In the genomic region with DNA sequence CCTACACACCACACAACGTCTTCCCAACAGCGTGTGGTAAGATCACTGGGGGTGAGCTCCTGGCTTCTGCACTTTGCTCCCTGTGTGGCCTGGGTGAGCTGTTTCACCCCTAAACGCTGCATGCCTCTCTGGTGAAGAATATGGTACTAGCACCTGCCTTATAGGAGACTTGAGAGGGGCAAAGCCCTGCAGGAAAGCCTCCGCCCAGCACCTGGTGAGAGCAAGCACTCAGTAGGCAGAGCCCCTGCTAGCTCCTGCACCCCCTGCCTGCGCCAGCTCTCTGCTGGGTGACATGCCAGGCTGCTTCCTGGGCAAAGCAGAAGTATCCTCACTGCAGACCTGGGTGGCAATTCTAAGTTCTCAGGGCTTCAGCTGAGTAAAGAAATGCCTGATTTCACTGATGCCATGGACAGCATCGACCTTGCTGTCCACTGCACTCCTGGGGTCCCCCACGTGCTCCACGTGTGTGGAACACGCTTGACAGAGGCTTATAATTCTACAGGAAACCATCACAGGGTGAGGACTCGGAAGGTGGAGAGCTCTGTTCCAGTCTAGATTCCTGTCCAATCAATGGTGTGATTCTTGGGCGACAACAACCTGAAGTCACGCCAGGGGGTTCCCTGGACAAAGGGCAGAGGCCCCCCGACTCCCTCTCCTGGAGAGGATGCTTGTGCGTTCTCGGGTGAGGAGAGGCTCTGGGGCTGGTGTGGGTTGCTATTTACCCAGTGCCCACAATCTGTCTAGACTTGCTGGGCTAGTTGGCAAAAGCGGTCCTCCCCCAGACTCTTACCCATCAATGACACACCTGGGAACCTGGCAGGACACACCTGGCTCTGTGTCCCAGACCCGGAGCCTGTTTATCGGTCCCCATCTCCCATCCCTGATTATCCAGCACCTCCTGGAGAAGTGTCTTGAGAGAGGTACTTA, we compare ENCODE assay signal across 20 cellular contexts. TPM values are rescaled to one million over a fixed set of nuclear protein-coding genes. Genes with fewer than 3 reads are reported as not detected.
DNase-seq lines count a peak whose midpoint lies in the region; ATAC-seq, FAIRE-seq and TF ChIP-seq lines count a peak whose summit lies in the region.
"Had no signal": no experiment of that assay in that cellular context is flagged by ENCODE, and none has a peak within 500 bp of the region (broad histone marks: within the 10 kb centered on the region; RNA-seq: fewer than 3 reads in every experiment).

No MANE protein-coding gene starts in this region.

- TF ChIP-seq CTCF in C4-2B (conservative IDR thresholded peaks at IDR 0.05) (no peak), Calu3 (IDR thresholded peaks at IDR 0.05; ENCODE audit: unreplicated experiment) (no peak), bronchial epithelial cell (IDR thresholded peaks at IDR 0.05; ENCODE audit: insufficient read depth, low read length, severe bottlenecking) (no peak), osteoblast (IDR thresholded peaks at IDR 0.05; ENCODE audit: extremely low read depth, low read depth, low read length) (no peak)

- peaks cover 10% of the 10 kb centered on the region for H3K27me3 Mint-ChIP-seq in Calu3 (ENCODE audit: unreplicated experiment)

- H2AFZ ChIP-seq in osteoblast (ENCODE audit: low read length) = no peak overlapping the region

- FAIRE-seq in bronchial epithelial cell (lab: Jason Lieb, UNC) = peak; percentile 60
- FAIRE-seq: islet of Langerhans had no signal

- H3K27me3 ChIP-seq in bronchial epithelial cell (ENCODE audit: control insufficient read depth, insufficient read depth, low read length) (peaks cover 2% of the 10 kb centered on the region), osteoblast (ENCODE audit: insufficient read depth, low read length) (peaks cover 30% of the 10 kb centered on the region)
- H3K27me3 ChIP-seq: ascending aorta, esophagus muscularis mucosa had no signal

- H3K4me1 ChIP-seq in osteoblast (ENCODE audit: insufficient read depth, low read length) = no peaks in the 10 kb centered on the region
- H3K4me1 ChIP-seq: ascending aorta, heart right ventricle had no signal

- peaks cover 42% of the 10 kb centered on the region for H3K4me1 Mint-ChIP-seq in Calu3 (ENCODE audit: low read depth, unreplicated experiment)
- H3K4me1 Mint-ChIP-seq: IgD-negative memory B cell; stimulated activated naive B cell treated with anti-CD40 and anti-IgM and Interleukin-4, amounts not matched to agents 10 μg/mL and 1 μg/mL and 100 μg/mL, for 72 hours had no signal

- no peaks in the 10 kb centered on the region for H3K9me3 Mint-ChIP-seq in Calu3 (ENCODE audit: low read depth, unreplicated experiment)
- H3K9me3 Mint-ChIP-seq: dendritic cell treated with granulocyte-macrophage colony-stimulating factor and Interleukin-4, amounts not matched to agents 40 ng/mL and 50 ng/mL, for 4 days; IgD-negative memory B cell; stimulated activated naive B cell treated with anti-CD40 and anti-IgM and Interleukin-4, amounts not matched to agents 10 μg/mL and 1 μg/mL and 100 μg/mL, for 72 hours had no signal

- H3K9me3 ChIP-seq in osteoblast (ENCODE audit: low read depth, low read length) = no peaks in the 10 kb centered on the region
- H3K9me3 ChIP-seq: ascending aorta, esophagus muscularis mucosa, heart right ventricle had no signal

- H3K4me2 ChIP-seq in osteoblast (ENCODE audit: insufficient read depth, low read length) = no peak overlapping the region

- H3K4me3 ChIP-seq in bronchial epithelial cell (ENCODE audit: low read depth, low read length) (no peak overlapping the region), osteoblast (ENCODE audit: insufficient read depth, low read length) (no peak overlapping the region)
- H3K4me3 ChIP-seq: ascending aorta, esophagus muscularis mucosa, heart right ventricle had no signal

- DNase-seq in Calu3 (no peak), bronchial epithelial cell (ENCODE audit: low read depth) (peak; percentile 78), osteoblast (ENCODE audit: insufficient read length, low spot score, missing footprints) (peak; percentile 74), NCI-H187 (lab: John Stamatoyannopoulos, UW) (no peak)
- DNase-seq: activated CD8-positive, alpha-beta memory T cell treated with anti-CD3 and anti-CD28 coated beads for 24 hours; activated gamma-delta T cell treated with Interleukin-2 at 50 U/mL for 16 hours; heart right ventricle; MV-4-11; NCI-H524; stimulated activated naive B cell treated with anti-CD40 and anti-IgM and Interleukin-4, amounts not matched to agents 10 μg/mL and 1 μg/mL and 100 μg/mL, for 72 hours had no signal

- BruUV-seq in Calu3 (replicated peaks; lab: Mats Ljungman, UMichigan) = no TSS peak

- peak overlapping the region; percentile 12 for H3K4me3 Mint-ChIP-seq in Calu3 (ENCODE audit: low read depth, unreplicated experiment)
- H3K4me3 Mint-ChIP-seq: dendritic cell treated with granulocyte-macrophage colony-stimulating factor and Interleukin-4, amounts not matched to agents 40 ng/mL and 50 ng/mL, for 4 days; IgD-negative memory B cell; stimulated activated naive B cell treated with anti-CD40 and anti-IgM and Interleukin-4, amounts not matched to agents 10 μg/mL and 1 μg/mL and 100 μg/mL, for 72 hours had no signal

- no peaks in the 10 kb centered on the region for H3K36me3 ChIP-seq in bronchial epithelial cell (ENCODE audit: control insufficient read depth, insufficient read depth, low read length)
- no peaks in the 10 kb centered on the region for H3K36me3 ChIP-seq in osteoblast (ENCODE audit: insufficient read depth, low read length)
- H3K36me3 ChIP-seq: ascending aorta, esophagus muscularis mucosa, heart right ventricle had no signal

- intact Hi-C loops in Calu3 (cut with micrococcal nuclease; ENCODE audit: unreplicated experiment) = no loop called here

- ATAC-seq in GM21381 (IDR thresholded peaks at IDR 0.05; ENCODE audit: unreplicated experiment) = no peak
- ATAC-seq in GM21528 (IDR thresholded peaks at IDR 0.05; ENCODE audit: low FRiP score, unreplicated experiment) = no peak
- ATAC-seq: heart right ventricle; SK-N-SH treated with all-trans-retinoic acid at 6 μM for 48 hours; stimulated activated naive B cell treated with anti-CD40 and anti-IgM and Interleukin-4, amounts not matched to agents 10 μg/mL and 1 μg/mL and 100 μg/mL, for 72 hours had no signal

- H3K79me2 ChIP-seq in osteoblast (ENCODE audit: insufficient read depth, low read length) = no peaks in the 10 kb centered on the region

- peaks cover 17% of the 10 kb centered on the region for H3K36me3 Mint-ChIP-seq in Calu3 (ENCODE audit: insufficient read depth, unreplicated experiment)
- H3K36me3 Mint-ChIP-seq: stimulated activated naive B cell treated with anti-CD40 and anti-IgM and Interleukin-4, amounts not matched to agents 10 μg/mL and 1 μg/mL and 100 μg/mL, for 72 hours had no signal

- no peak overlapping the region for H3K27ac Mint-ChIP-seq in Calu3 (ENCODE audit: unreplicated experiment)
- H3K27ac Mint-ChIP-seq: dendritic cell treated with granulocyte-macrophage colony-stimulating factor and Interleukin-4, amounts not matched to agents 40 ng/mL and 50 ng/mL, for 4 days; IgD-negative memory B cell; stimulated activated naive B cell treated with anti-CD40 and anti-IgM and Interleukin-4, amounts not matched to agents 10 μg/mL and 1 μg/mL and 100 μg/mL, for 72 hours had no signal

- no peaks in the 10 kb centered on the region for H4K20me1 ChIP-seq in osteoblast (ENCODE audit: insufficient read depth, low read length)

- peak overlapping the region; percentile 73 for H3K27ac ChIP-seq in C4-2B
- no peak overlapping the region for H3K27ac ChIP-seq in osteoblast (ENCODE audit: low read depth, low read length)
- H3K27ac ChIP-seq: ascending aorta, esophagus muscularis mucosa, heart right ventricle had no signal

- CTCF ChIA-PET in Calu3 (lab: Charles Lee) = no interaction called here

RNA-seq across cellular contexts. Expression of gene CALML5, which starts 5.0 kb away (rescaled TPM):
- total RNA-seq in Calu3 (2022) (not detected in 2 replicates), bronchial epithelial cell (0.79 and 4.4 TPM in 2 replicates), osteoblast (not detected in 2 replicates)
- total RNA-seq: ascending aorta, esophagus muscularis mucosa, heart right ventricle, osteocyte had no signal

RNA-seq across cellular contexts. Expression of gene CALML3, which starts 20.4 kb away (rescaled TPM):
- total RNA-seq in Calu3 (2022) = not detected in 2 replicates
- 0.53 and 1.0 TPM in 2 replicates for total RNA-seq in bronchial epithelial cell
- not detected in 2 replicates for total RNA-seq in osteoblast
- total RNA-seq: ascending aorta, esophagus muscularis mucosa, heart right ventricle, osteocyte had no signal

Comparison
In these comparisons a context has a peak if more than half of its experiments do, and no peak if none do; other contexts are left out.
1. DNase-seq: peak in bronchial epithelial cell (single experiment) and osteoblast (single experiment); none in Calu3 (single experiment) and NCI-H187 (0 of 2).